8 cellular contexts compared by ENCODE assay signal in genomic region chr12:50764861-50765324, GRCh38. TPM values are rescaled to one million over a fixed set of nuclear protein-coding genes. Genes with fewer than 3 reads are reported as not detected.
A peak's percentile ranks its signal among the peaks of the same experiment; 100 is the strongest.
DNase-seq lines count a peak whose midpoint lies in the region; ATAC-seq and TF ChIP-seq lines count a peak whose summit lies in the region.

No MANE protein-coding gene starts in this region.

- no peaks in the 10 kb centered on the region for H3K9me2 ChIP-seq in SK-N-SH

- H3K4me1 ChIP-seq in SK-N-SH (ENCODE audit: control insufficient read depth in 1 of 2, insufficient read depth in 2 of 2, low read depth in 1 of 2, low read length in 1 of 2): peaks cover 8 to 9% of the 10 kb centered on the region in 2 experiments; a peak in 1 of 4 replicates
- peaks cover 0 to 21% (median 7%) of the 10 kb centered on the region in 4 donors for H3K4me1 ChIP-seq in right lobe of liver

- H3K27me3 ChIP-seq in SK-N-SH (ENCODE audit: insufficient read depth): no peaks in the 10 kb centered on the region
- H3K27me3 ChIP-seq in right lobe of liver: no peaks in the 10 kb centered on the region

- peaks cover 62% of the 10 kb centered on the region for H3K79me2 ChIP-seq in SK-N-SH (ENCODE audit: insufficient read depth)

- no peak for TF ChIP-seq EP300 in SK-N-SH (IDR thresholded peaks at IDR 0.05; ENCODE audit: borderline replicate concordance in 1 of 2, low read depth in 1 of 2, low read length in 1 of 2)

- peak overlapping the region; percentile 81 for H2AFZ ChIP-seq in SK-N-SH (ENCODE audit: low read depth)

- under 1% methylated on average over 9 of the region's 17 CpGs for WGBS in SK-N-SH (ENCODE audit: low lambda C conversion rate)
- WGBS in right lobe of liver (ENCODE audit: insufficient coverage, low coverage, low lambda C conversion rate, missing lambda C conversion rate): 0% methylated on average over 13 of the region's 17 CpGs

- no peak for TF ChIP-seq CTCF in AG10803 (conservative IDR thresholded peaks at IDR 0.05; ENCODE audit: low read length)
- no peak for TF ChIP-seq CTCF in SK-N-SH (IDR thresholded peaks at IDR 0.05)
- no peak for TF ChIP-seq CTCF in right lobe of liver (IDR thresholded peaks at IDR 0.05)

- peaks cover 14% of the 10 kb centered on the region for H4K20me1 ChIP-seq in SK-N-SH (ENCODE audit: insufficient read depth)

- CTCF ChIA-PET in SK-N-SH (lab: Yijun Ruan, JAX): interaction anchor here (0.6 to 3.4 kb wide), 40 partner anchors 10 to 654 kb away, joined by 3 to 32 read pairs (median 4); partner anchors contain the start of genes DIP2B and SLC11A2

- H3K9me3 ChIP-seq in SK-N-SH: no peaks in the 10 kb centered on the region
- H3K9me3 ChIP-seq in right lobe of liver: no peaks in the 10 kb centered on the region

- peak overlapping the region; percentile 94 for H3K9ac ChIP-seq in SK-N-SH

- no peak for TF ChIP-seq RAD21 in SK-N-SH (IDR thresholded peaks at IDR 0.05; ENCODE audit: low read length)

- no peak for TF ChIP-seq POLR2A in right lobe of liver (IDR thresholded peaks at IDR 0.05)

- peaks cover 0 to 3% of the 10 kb centered on the region in 2 experiments for H3K36me3 ChIP-seq in SK-N-SH (replicated peaks in 1 of 2; ENCODE audit: control insufficient read depth in 1 of 2, insufficient read depth in 2 of 2, low read length in 1 of 2)
- no peaks in the 10 kb centered on the region for H3K36me3 ChIP-seq in right lobe of liver

- H3K27ac ChIP-seq in SK-N-SH (ENCODE audit: low read depth in 2 of 2, low read length in 1 of 2) (peak overlapping the region; percentile 91 to 93; a peak in 3 of 4 replicates), right lobe of liver (peak overlapping the region; percentile 89 to 96 (median 92))

- intact Hi-C loops in right lobe of liver (cut with DNase I): no loop called here

- ATAC-seq in GM18498 (IDR thresholded peaks at IDR 0.05; ENCODE audit: unreplicated experiment) (peak; percentile 11), HG03460 (IDR thresholded peaks at IDR 0.05; ENCODE audit: unreplicated experiment) (peak; percentile 22), right lobe of liver (peak in 3 of 4 donors; percentile 6 to 46 (median 17))

- H3K4me2 ChIP-seq in SK-N-SH: peak overlapping the region; percentile 90

- peaks cover 3% of the 10 kb centered on the region for H3F3A ChIP-seq in SK-N-SH (replicated peaks; ENCODE audit: insufficient read depth)

- POLR2A ChIA-PET in SK-N-SH (lab: Yijun Ruan, JAX): interaction anchor here (0.6 to 1.4 kb wide), 8 partner anchors 17 to 319 kb away, joined by 3 to 4 read pairs (median 3); partner anchors contain the start of gene CSRNP2

- peak overlapping the region; percentile 89 for H3K4me3 ChIP-seq in AG10803 (ENCODE audit: low read length)
- peak overlapping the region; percentile 71 to 73 for H3K4me3 ChIP-seq in SK-N-SH (ENCODE audit: low read depth in 2 of 2, low read length in 1 of 2)
- H3K4me3 ChIP-seq in right lobe of liver: peak overlapping the region; percentile 88 to 98 (median 94)

- DNase-seq in AG10803 (ENCODE audit: low read depth): peak; percentile 39
- DNase-seq in SK-N-SH: peak; percentile 69
- DNase-seq in cerebellum (ENCODE audit: low spot score): peak; percentile 64
- peak in 1 of 3 donors; percentile 61 for DNase-seq in right lobe of liver
- peak; percentile 4 to 13 for DNase-seq in stimulated activated CD8-positive, alpha-beta memory T cell treated with anti-CD3 and anti-CD28 coated beads, Interleukin-7, amount 100 ng/mL, for 1 hour (ENCODE audit: low read depth in 2 of 2)
- no peak for DNase-seq in NCI-H187 treated with DMSO at 0.1 percent for 48 hours (lab: John Stamatoyannopoulos, UW)

TF ChIP-seq in SK-N-SH, 30 proteins besides CTCF, POLR2A, EP300 and RAD21 (continues in another document):
- TF ChIP-seq MEF2A (IDR thresholded peaks at IDR 0.05; ENCODE audit: borderline replicate concordance, low read depth) (no peak), MXI1 (IDR thresholded peaks at IDR 0.05; ENCODE audit: low read depth, low read length) (peak; percentile 28; the same call in 1 of the 2 replicates), ZBTB33 (IDR thresholded peaks at IDR 0.05; ENCODE audit: borderline replicate concordance, low read depth) (no peak), TCF12 (IDR thresholded peaks at IDR 0.05) (peak; percentile 24; the same call in 1 of the 2 replicates), GATA2 (CRISPR knock-in tag; IDR thresholded peaks at IDR 0.05) (no peak), IRF3 (IDR thresholded peaks at IDR 0.05; ENCODE audit: low read depth, low read length) (no peak), FOSL2 (IDR thresholded peaks at IDR 0.05; ENCODE audit: borderline replicate concordance, low read depth) (no peak), EZH2phosphoT487 (IDR thresholded peaks at IDR 0.05; ENCODE audit: borderline replicate concordance, low read depth) (no peak), USF2 (IDR thresholded peaks at IDR 0.05; ENCODE audit: borderline replicate concordance, low read depth, low read length) (no peak), RCOR1 (IDR thresholded peaks at IDR 0.05; ENCODE audit: low read length) (no peak), PBX3 (IDR thresholded peaks at IDR 0.05) (0 out of 2 replicates have a peak, but pooled peaks have one; percentile 14), ELF1 (IDR thresholded peaks at IDR 0.05) (no peak), YY1 (IDR thresholded peaks at IDR 0.05; ENCODE audit: low read depth) (no peak), FOXM1 (IDR thresholded peaks at IDR 0.05; ENCODE audit: low read depth) (no peak), NFIC (IDR thresholded peaks at IDR 0.05; ENCODE audit: borderline replicate concordance) (no peak), MAX (IDR thresholded peaks at IDR 0.05; ENCODE audit: low read depth) (no peak), NRF1 (IDR thresholded peaks at IDR 0.05; ENCODE audit: low read depth, low read length) (no peak), RXRA (IDR thresholded peaks at IDR 0.05; ENCODE audit: borderline replicate concordance, low read depth) (no peak)

RNA-seq across cellular contexts. Expression of gene ATF1, which starts 1.0 kb away (rescaled TPM):
- polyA plus RNA-seq in SK-N-SH (2012; rRNA removed): 25.0 and 34.2 TPM in 2 replicates
- polyA plus RNA-seq in SK-N-SH (2012; cell fraction: cytosol; rRNA removed): 24.0 and 24.6 TPM in 2 replicates
- 14.2 and 21.5 TPM in 2 replicates for polyA plus RNA-seq in SK-N-SH (2012; cell fraction: nucleus; rRNA removed)
- total RNA-seq in cerebellum: 21.0 TPM
- 10 to 100 TPM in 5 of 6 experiments, 1 to 10 TPM in 1; 7.3 to 19.9 (median 13.4) TPM for total RNA-seq in right lobe of liver
